9 cellular contexts compared by ENCODE assay signal in genomic region chr6:34680802-34681515, GRCh38. TPM values are rescaled to one million over a fixed set of nuclear protein-coding genes. Genes with fewer than 3 reads are reported as not detected.
DNase-seq lines count a peak whose midpoint lies in the region; ATAC-seq, FAIRE-seq and TF ChIP-seq lines count a peak whose summit lies in the region.
"Had no signal": no experiment of that assay in that cellular context is flagged by ENCODE, and none has a peak within 500 bp of the region (broad histone marks: within the 10 kb centered on the region; RNA-seq: fewer than 3 reads in every experiment).

No MANE protein-coding gene starts in this region.

- TF ChIP-seq RAD21 in GM12878 (IDR thresholded peaks at IDR 0.05; ENCODE audit: insufficient read depth, low read depth, low read length), result no peak

- no peaks in the 10 kb centered on the region for H3K27me3 ChIP-seq in GM12878 (replicated peaks in 1 of 2; ENCODE audit: control insufficient read depth in 2 of 2, insufficient read depth in 2 of 2, low read length in 1 of 2)
- no peaks in the 10 kb centered on the region for H3K27me3 ChIP-seq in psoas muscle (ENCODE audit: insufficient read depth in 3 of 3, low read length in 2 of 3)

- ATAC-seq in HG03175 (IDR thresholded peaks at IDR 0.05; ENCODE audit: unreplicated experiment), result peak; percentile 59
- peak; percentile 85 for ATAC-seq in GM12878
- peak; percentile 44 to 77 (median 70) for ATAC-seq in psoas muscle
- no peak for ATAC-seq in HG03521 (IDR thresholded peaks at IDR 0.05; ENCODE audit: unreplicated experiment)
- ATAC-seq in GM21723 (IDR thresholded peaks at IDR 0.05; ENCODE audit: unreplicated experiment), result no peak

- H3K9me3 ChIP-seq in GM12878 (replicated peaks; ENCODE audit: control insufficient read depth, insufficient read depth, low read length) (no peaks in the 10 kb centered on the region; the same call in 2 of the 3 replicates), psoas muscle (no peaks in the 10 kb centered on the region)

- RAD21 ChIA-PET in GM12878 (lab: Charles Lee; ENCODE audit: unreplicated experiment), result interaction anchor here (0.7 to 3.3 kb wide), 6 partner anchors 13 to 112 kb away, joined by 3 to 23 read pairs (median 6); partner anchors contain the start of genes ILRUN and SNRPC

- DNase-seq in GM10248 (ENCODE audit: extremely low spot score) (peak; percentile 56), GM12878 (ENCODE audit: low read depth, low spot score) (no peak), psoas muscle (no peak), NCI-H510A treated with DMSO at 0.1 percent for 48 hours (lab: John Stamatoyannopoulos, UW) (no peak), islet precursor cell (no peak)

- BruUV-seq in GM12878 (replicated peaks; lab: Mats Ljungman, UMichigan), result no TSS peak

- in situ Hi-C loops in GM12878 (cut with MboI), result no loop called here

- H3K79me2 ChIP-seq in GM12878 (ENCODE audit: control insufficient read depth, insufficient read depth, low read length), result peaks cover 91% of the 10 kb centered on the region

- peak; percentile 93 for FAIRE-seq in GM12878 (lab: Jason Lieb, UNC)
- FAIRE-seq: colon had no signal

- POLR2A ChIA-PET in GM10248 (lab: Yijun Ruan, JAX) (no interaction called here), GM12878 (lab: Charles Lee) (interaction anchor here (0.7 to 14.8 kb wide), 7 partner anchors 8 to 236 kb away, joined by 3 to 329 read pairs (median 3); no protein-coding TSS in a partner anchor)

- TF ChIP-seq EP300 in GM12878 (IDR thresholded peaks at IDR 0.05; ENCODE audit: borderline replicate concordance in 1 of 2, control insufficient read depth in 1 of 2, low read depth in 2 of 2, low read length in 2 of 2), result peak; percentile 59 to 78; a peak in 2 of 4 replicates

- no peaks in the 10 kb centered on the region; a peak in 2 of 4 replicates for H3K36me3 ChIP-seq in GM12878 (ENCODE audit: control insufficient read depth in 2 of 2, insufficient read depth in 2 of 2, low read length in 1 of 2)
- no peaks in the 10 kb centered on the region for H3K36me3 ChIP-seq in psoas muscle (ENCODE audit: insufficient read depth in 1 of 2, low read depth in 1 of 2)

- CTCF ChIA-PET in GM10248 (lab: Yijun Ruan, JAX) (interaction anchor here (1.4 kb wide), 1 partner anchor 8 kb away, joined by 3 read pairs; no protein-coding TSS in a partner anchor), GM12878 (lab: Yijun Ruan, JAX) (interaction anchor here (0.7 to 1.4 kb wide), 5 partner anchors 8 to 31 kb away, joined by 3 to 5 read pairs (median 4); no protein-coding TSS in a partner anchor)

- no peaks in the 10 kb centered on the region for H4K20me1 ChIP-seq in GM12878 (ENCODE audit: control insufficient read depth, insufficient read depth)

- WGBS in GM12878 (ENCODE audit: insufficient coverage, insufficient replicate concordance, low lambda C conversion rate, missing lambda C conversion rate), result 0% methylated on average over 3 of the region's 3 CpGs
- WGBS in psoas muscle, 3 donors, result 63 to 79% (median 73%) methylated on average over 3 of the region's 3 CpGs

- no peak for TF ChIP-seq POLR2A in GM12878 (IDR thresholded peaks at IDR 0.05; ENCODE audit: low read depth, low read length)

- H2AFZ ChIP-seq in GM12878 (ENCODE audit: control insufficient read depth, low read depth, low read length), result 0 out of 2 replicates have a peak overlapping the region, but pooled peaks have one; percentile 31

- SMC1A ChIA-PET in GM12878 (lab: Charles Lee; ENCODE audit: uncharacterized antibody, unreplicated experiment), result interaction anchor here (0.6 to 16.2 kb wide), 10 partner anchors 11 to 168 kb away, joined by 3 to 213 read pairs (median 4); partner anchors contain the start of genes BLTP3A and ILRUN

- intact Hi-C loops in GM12878 (cut with micrococcal nuclease; ENCODE audit: unreplicated experiment), result no loop called here
- intact Hi-C loops in psoas muscle (cut with DNase I), result no loop called here

- TF ChIP-seq CTCF in GM10248 (IDR thresholded peaks at IDR 0.05; ENCODE audit: control extremely low read depth, extremely low read depth, low read depth, missing control alignments), result no peak
- TF ChIP-seq CTCF in GM12878 (IDR thresholded peaks at IDR 0.05 in 2 of 3, conservative IDR thresholded peaks at IDR 0.05 in 1 of 3; ENCODE audit: control insufficient read depth in 2 of 3, extremely low read depth in 1 of 3, insufficient read depth in 1 of 3, low read depth in 3 of 3, low read length in 3 of 3), result no peak
- no peak for TF ChIP-seq CTCF in psoas muscle (IDR thresholded peaks at IDR 0.05)

- peak overlapping the region; percentile 88 for H3K4me2 ChIP-seq in GM12878 (ENCODE audit: control insufficient read depth, insufficient read depth)

- H3K9ac ChIP-seq in GM12878 (ENCODE audit: control insufficient read depth, insufficient read depth, low read length), result peak overlapping the region; percentile 61; the same call in 1 of the 2 replicates

- H3K27ac ChIP-seq in GM12878 (ENCODE audit: control insufficient read depth, insufficient read depth), result peak overlapping the region; percentile 88
- H3K27ac ChIP-seq in psoas muscle, result peak overlapping the region; percentile 44

- H3K4me3 ChIP-seq in GM12878, result peak overlapping the region; percentile 49; the same call in 1 of the 2 replicates
- H3K4me3 ChIP-seq in psoas muscle, result no peak overlapping the region

- peaks cover 20% of the 10 kb centered on the region; the same call in 1 of the 2 replicates for H3K4me1 ChIP-seq in GM12878 (ENCODE audit: control insufficient read depth, insufficient read depth, low read length)
- H3K4me1 ChIP-seq in psoas muscle, result peaks cover 37% of the 10 kb centered on the region

TF ChIP-seq in GM12878, 131 proteins besides CTCF, POLR2A, EP300 and RAD21 (continues in another document):
- TF ChIP-seq MEF2B (IDR thresholded peaks at IDR 0.05; ENCODE audit: partially characterized antibody, poor library complexity, severe bottlenecking) (peak; percentile 79), CBFB (IDR thresholded peaks at IDR 0.05; ENCODE audit: low read depth) (0 out of 2 replicates have a peak, but pooled peaks have one; percentile 52), ZNF217 (IDR thresholded peaks at IDR 0.05) (no peak; the same call in 1 of the 2 replicates), ZNF384 (IDR thresholded peaks at IDR 0.05; ENCODE audit: borderline replicate concordance, low read depth, low read length) (peak; percentile 66; the same call in 1 of the 2 replicates), NR2C2 (IDR thresholded peaks at IDR 0.05; ENCODE audit: borderline replicate concordance, control insufficient read depth, insufficient read length, low read depth) (no peak), CREM (IDR thresholded peaks at IDR 0.05; ENCODE audit: low read depth) (peak; percentile 48; the same call in 1 of the 2 replicates), TBL1XR1 (IDR thresholded peaks at IDR 0.05; ENCODE audit: low read depth, low read length) (0 out of 2 replicates have a peak, but pooled peaks have one; percentile 29), MYC (IDR thresholded peaks at IDR 0.05; ENCODE audit: insufficient read depth, insufficient read length, insufficient replicate concordance, low read length, severe bottlenecking) (no peak), FOXM1 (IDR thresholded peaks at IDR 0.05; ENCODE audit: low read depth, low read length) (peak; percentile 43; the same call in 1 of the 2 replicates), RUNX3 (IDR thresholded peaks at IDR 0.05; ENCODE audit: low read length) (peak; percentile 83), TARDBP (IDR thresholded peaks at IDR 0.05; ENCODE audit: borderline replicate concordance) (no peak), BHLHE40 (IDR thresholded peaks at IDR 0.05; ENCODE audit: borderline replicate concordance in 1 of 2, low read depth in 2 of 2, low read length in 1 of 2) (peak in 1 of 2 experiments; percentile 50; a peak in 1 of 4 replicates), RB1 (IDR thresholded peaks at IDR 0.05; ENCODE audit: borderline replicate concordance) (no peak; the same call in 1 of the 2 replicates), ZNF24 (IDR thresholded peaks at IDR 0.05) (peak; percentile 83), PBX3 (IDR thresholded peaks at IDR 0.05; ENCODE audit: insufficient replicate concordance, low read depth, low read length) (peak; percentile 59), IKZF1 (conservative IDR thresholded peaks at IDR 0.05) (peak; percentile 56; the same call in 1 of the 2 replicates), RCOR1 (conservative IDR thresholded peaks at IDR 0.05; ENCODE audit: low read depth, low read length) (no peak), NBN (IDR thresholded peaks at IDR 0.05) (peak; percentile 65)

RNA-seq across cellular contexts. Expression of gene ILRUN, which starts 15.6 kb away (rescaled TPM):
- 62.6 and 68.7 TPM in 2 replicates for total RNA-seq in GM12878 (2013; cell fraction: nucleolus; rRNA removed)
- total RNA-seq in GM12878 (2014; rRNA removed) (45.5 and 47.0 TPM in 2 replicates), GM12878 (2014; rRNA removed; fragmentation: Illumina TruSeq; extraction: Trizol) (55.5 and 56.2 TPM in 2 replicates), GM12878 (2021) (83.9 and 85.0 TPM in 2 replicates), psoas muscle (100 to 1,000 TPM; 129 to 191 (median 176) TPM)
- 59.5 TPM for polyA plus RNA-seq in GM12878 (2011; ENCODE audit: low read depth)
- polyA plus RNA-seq in GM12878 (2011; rRNA removed) (82.3 and 114 TPM in 2 replicates), GM12878 (2014; fragmentation: Illumina TruSeq; extraction: Trizol) (69.6 and 79.9 TPM in 2 replicates), GM12878 (2014; fragmentation: Nextera tagmentation; extraction: Ambion mirVana) (10 to 100 TPM; 21.0 to 27.2 TPM), GM12878 (2014; rRNA removed) (48.2 and 52.4 TPM in 2 replicates), GM12878 (2016; fragmentation: Nextera tagmentation; extraction: Ambion mirVana) (10 to 100 TPM; 30.2 to 34.1 TPM), psoas muscle (100 to 1,000 TPM in 2 of 3 donors, 10 to 100 TPM in 1; 89.4 to 312 (median 131) TPM)
- 72.5 and 86.5 TPM in 2 replicates for polyA plus RNA-seq in GM12878 (2011; cell fraction: cytosol; rRNA removed)
- polyA plus RNA-seq in GM12878 (2011; cell fraction: nucleus; rRNA removed), result 31.9 and 38.5 TPM in 2 replicates
- 76.8 and 76.9 TPM in 2 replicates for polyA plus RNA-seq in GM12878 (2012)
- 137 and 147 TPM in 2 replicates for polyA minus RNA-seq in GM12878 (2011; rRNA and poly(A)+ RNA removed)
- polyA minus RNA-seq in GM12878 (2011; cell fraction: cytosol; rRNA and poly(A)+ RNA removed), result 47.6 and 51.2 TPM in 2 replicates
- 22.5 and 34.1 TPM in 2 replicates for polyA minus RNA-seq in GM12878 (2011; cell fraction: nucleus; rRNA and poly(A)+ RNA removed)

Comparison
In these comparisons a context has a peak if more than half of its experiments do, and no peak if none do; other contexts are left out.
1. ATAC-seq: peak in HG03175 (single experiment), GM12878 (single experiment) and psoas muscle (4 of 4); none in HG03521 (single experiment) and GM21723 (single experiment).